ENCODE assay signal across 25 cellular contexts in the genomic region with DNA sequence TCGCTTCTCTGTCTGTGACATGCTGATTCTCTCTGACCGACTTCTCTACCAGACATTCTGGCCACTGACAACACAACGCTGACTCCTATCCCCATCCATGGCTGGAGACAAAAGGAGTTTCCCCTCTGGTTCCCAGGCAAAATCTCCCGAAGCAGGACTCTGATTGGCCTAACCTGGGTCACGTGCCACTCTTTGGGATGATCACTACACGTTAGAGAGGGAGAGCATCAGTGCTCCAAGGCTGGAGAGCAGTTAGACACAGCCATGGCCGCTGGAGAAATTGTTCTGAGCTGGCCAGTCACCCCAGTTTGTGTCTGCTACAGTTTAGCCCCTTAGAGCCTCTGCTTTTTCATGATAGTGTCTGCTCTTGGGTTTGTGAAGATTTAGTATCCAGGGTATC. TPM values are rescaled to one million over a fixed set of nuclear protein-coding genes. Genes with fewer than 3 reads are reported as not detected.
DNase-seq lines count a peak whose midpoint lies in the region; ATAC-seq, FAIRE-seq and TF ChIP-seq lines count a peak whose summit lies in the region.
"Had no signal": no experiment of that assay in that cellular context is flagged by ENCODE, and none has a peak within 500 bp of the region (broad histone marks: within the 10 kb centered on the region; RNA-seq: fewer than 3 reads in every experiment).

No MANE protein-coding gene starts in this region.

- H3K4me2 ChIP-seq in K562 (ENCODE audit: insufficient read depth, low read length), result no peak overlapping the region

- H2AFZ ChIP-seq in K562 (ENCODE audit: low read depth, low read length), result no peak overlapping the region

- H3K4me1 ChIP-seq in K562 (replicated peaks in 1 of 2; ENCODE audit: control insufficient read depth in 2 of 2, insufficient read depth in 2 of 2, low read length in 2 of 2), result peaks cover 19 to 21% of the 10 kb centered on the region in 2 experiments

- H3K27ac ChIP-seq in K562 (ENCODE audit: extremely low read depth, low read depth, low read length), result no peak overlapping the region
- H3K27ac ChIP-seq: HL-60 had no signal

- in situ Hi-C loops in K562 (cut with MboI), result no loop called here

- TF ChIP-seq EP300 in Ishikawa (IDR thresholded peaks at IDR 0.05; ENCODE audit: borderline replicate concordance) (no peak), K562 (IDR thresholded peaks at IDR 0.05; ENCODE audit: low read length) (no peak)

- no TSS peak for BruUV-seq in K562 (replicated peaks; lab: Mats Ljungman, UMichigan)

- H3K79me2 ChIP-seq in K562 (ENCODE audit: control insufficient read depth, insufficient read depth, low read length), result peaks cover 9% of the 10 kb centered on the region

- TF ChIP-seq CTCF in K562 (IDR thresholded peaks at IDR 0.05 in 2 of 3, conservative IDR thresholded peaks at IDR 0.05 in 1 of 3; ENCODE audit: insufficient read depth in 2 of 3, low read depth in 1 of 3, low read length in 3 of 3) (no peak), glutamatergic neuron (IDR thresholded peaks at IDR 0.05; ENCODE audit: partially characterized antibody, unreplicated experiment) (no peak)

- peak overlapping the region in 1 of 2 experiments; percentile 51; a peak in 1 of 4 replicates for H3K9ac ChIP-seq in K562 (ENCODE audit: insufficient read depth in 1 of 2, low read depth in 2 of 2, low read length in 2 of 2)

- no peak overlapping the region for H3K4me3 ChIP-seq in K562

- H3K9me3 ChIP-seq in K562 (replicated peaks; ENCODE audit: control insufficient read depth, insufficient read depth, low read depth, low read length), result no peaks in the 10 kb centered on the region
- H3K9me3 ChIP-seq: BE2C had no signal

- H3K27me3 Mint-ChIP-seq in glutamatergic neuron (ENCODE audit: unreplicated experiment), result peaks cover 16% of the 10 kb centered on the region
- H3K27me3 Mint-ChIP-seq: CD4-positive, CD25-positive, alpha-beta regulatory T cell had no signal

- 71% methylated on average over 7 of the region's 7 CpGs for WGBS in K562 (ENCODE audit: insufficient coverage, low coverage, missing lambda C conversion rate)

- intact Hi-C loops in K562 (cut with micrococcal nuclease), result no loop called here

- no peak for TF ChIP-seq POLR2A in K562 (conservative IDR thresholded peaks at IDR 0.05)

- POLR2A ChIA-PET in K562 (lab: Yijun Ruan, JAX), result interaction anchor here (1.3 kb wide), 1 partner anchor 8 kb away, joined by 4 read pairs; no protein-coding TSS in a partner anchor

- H3K9me1 ChIP-seq in K562 (ENCODE audit: control insufficient read depth, insufficient read depth, low read length), result peaks cover 4% of the 10 kb centered on the region

- peaks cover 34% of the 10 kb centered on the region for H3K4me1 Mint-ChIP-seq in glutamatergic neuron (ENCODE audit: low read depth, unreplicated experiment)
- H3K4me1 Mint-ChIP-seq: CD4-positive, CD25-positive, alpha-beta regulatory T cell had no signal

- DNase-seq in K562 (ENCODE audit: extremely low read depth in 1 of 4, low spot score in 3 of 4), result peak in 1 of 4 experiments; percentile 32
- DNase-seq in glutamatergic neuron, result no peak
- no peak for DNase-seq in activated naive CD4-positive, alpha-beta T cell treated with anti-CD3 and anti-CD28 coated beads, Interleukin-2, amount 50 U/mL, for 72 hours (ENCODE audit: low spot score in 2 of 2)
- DNase-seq: ACHN; BE2C; C1 segment of cervical spinal cord; CD4-positive, CD25-positive, alpha-beta regulatory T cell; CD8-positive, alpha-beta memory T cell; COR-L47; DMS 273 treated with DMSO at 0.1 percent for 48 hours; DMS53; DND-41; EL; GOT3; H9; IMR-90; KG1 had no signal

- H3K27ac Mint-ChIP-seq in glutamatergic neuron (ENCODE audit: unreplicated experiment), result peak overlapping the region; percentile 45
- peak overlapping the region in 1 of 2 donors; percentile 40 for H3K27ac Mint-ChIP-seq in activated naive CD4-positive, alpha-beta T cell treated with anti-CD3 and anti-CD28 coated beads, Interleukin-2, amount 50 U/mL, for 72 hours

- no peak for TF ChIP-seq RAD21 in Ishikawa (IDR thresholded peaks at IDR 0.05; ENCODE audit: low read depth)
- TF ChIP-seq RAD21 in K562 (CRISPR knock-in tag; conservative IDR thresholded peaks at IDR 0.05 in 1 of 2, IDR thresholded peaks at IDR 0.05 in 1 of 2), result no peak

- ATAC-seq in K562, result no peak
- ATAC-seq in activated naive CD4-positive, alpha-beta T cell treated with anti-CD3 and anti-CD28 coated beads, Interleukin-2, amount 50 U/mL, for 72 hours, result no peak
- no peak for ATAC-seq in GM21381 (IDR thresholded peaks at IDR 0.05; ENCODE audit: unreplicated experiment)
- ATAC-seq in HG03442 (IDR thresholded peaks at IDR 0.05; ENCODE audit: unreplicated experiment), result no peak

- H3K9me3 Mint-ChIP-seq in glutamatergic neuron (ENCODE audit: unreplicated experiment), result peaks cover 12% of the 10 kb centered on the region
- H3K9me3 Mint-ChIP-seq in activated naive CD4-positive, alpha-beta T cell treated with anti-CD3 and anti-CD28 coated beads, Interleukin-2, amount 50 U/mL, for 72 hours, result no peaks in the 10 kb centered on the region
- H3K9me3 Mint-ChIP-seq: CD4-positive, CD25-positive, alpha-beta regulatory T cell; CD8-positive, alpha-beta memory T cell; H9 had no signal

- no peaks in the 10 kb centered on the region for H3K27me3 ChIP-seq in K562 (ENCODE audit: control insufficient read depth in 2 of 2, insufficient read depth in 2 of 2, low read length in 2 of 2)
- H3K27me3 ChIP-seq: BE2C had no signal

- no peaks in the 10 kb centered on the region for H4K20me1 ChIP-seq in K562 (replicated peaks; ENCODE audit: control insufficient read depth, insufficient read depth, low read length)

- H3K4me3 Mint-ChIP-seq in glutamatergic neuron (ENCODE audit: unreplicated experiment), result no peak overlapping the region
- H3K4me3 Mint-ChIP-seq: CD4-positive, CD25-positive, alpha-beta regulatory T cell; CD8-positive, alpha-beta memory T cell; H9 had no signal

- no peaks in the 10 kb centered on the region for H3K36me3 Mint-ChIP-seq in glutamatergic neuron (ENCODE audit: unreplicated experiment)
- H3K36me3 Mint-ChIP-seq in activated naive CD4-positive, alpha-beta T cell treated with anti-CD3 and anti-CD28 coated beads, Interleukin-2, amount 50 U/mL, for 72 hours, result no peaks in the 10 kb centered on the region
- H3K36me3 Mint-ChIP-seq: CD4-positive, CD25-positive, alpha-beta regulatory T cell; CD8-positive, alpha-beta memory T cell had no signal

- no peak for FAIRE-seq in K562 (lab: Jason Lieb, UNC)
- FAIRE-seq: GM12892, GM18507, HTR-8/SVneo had no signal

- H3K36me3 ChIP-seq in K562 (ENCODE audit: control insufficient read depth, insufficient read depth, low read length), result peaks cover 71% of the 10 kb centered on the region; the same call in 2 of the 3 replicates
- H3K36me3 ChIP-seq: BE2C had no signal

- CTCF ChIA-PET in K562 (lab: Yijun Ruan, JAX; ENCODE audit: low intra/inter-chr PET ratio), result no interaction called here

TF ChIP-seq in Ishikawa, 13 proteins besides CTCF, POLR2A, EP300 and RAD21:
- peak; percentile 61 for TF ChIP-seq USF1 (IDR thresholded peaks at IDR 0.05)
- TF ChIP-seq TCF12 (IDR thresholded peaks at IDR 0.05; ENCODE audit: low read depth), result no peak

TF ChIP-seq in K562, 482 proteins besides CTCF, POLR2A, EP300 and RAD21 (continues in another document):
- TF ChIP-seq ZBTB5 (IDR thresholded peaks at IDR 0.05) (no peak), USF1 (CRISPR knock-in tag; IDR thresholded peaks at IDR 0.05) (0 out of 2 replicates have a peak, but pooled peaks have one; percentile 53)

RNA-seq across cellular contexts. Expression of gene ADAMTS14, which starts 38.9 kb away (rescaled TPM):
- 66.8 and 209 TPM in 2 replicates for total RNA-seq in K562 (2011; cell fraction: chromatin; rRNA removed; ENCODE audit: low replicate concordance)
- total RNA-seq in K562 (2011; cell fraction: nucleolus; rRNA removed), result 115 and 150 TPM in 2 replicates
- total RNA-seq in K562 (2011; cell fraction: nucleoplasm; rRNA removed), result 67.9 and 80.6 TPM in 2 replicates
- 15.9 and 23.8 TPM in 2 replicates for total RNA-seq in K562 (2014; rRNA removed)
- total RNA-seq in K562 (2014; rRNA removed; fragmentation: Illumina TruSeq; extraction: Trizol), result 4.3 and 6.3 TPM in 2 replicates
- total RNA-seq in K562 (2015; rRNA removed; fragmentation: Illumina TruSeq; extraction: Trizol), result 15.3 and 15.4 TPM in 2 replicates
- 30.4 and 31.7 TPM in 2 replicates for total RNA-seq in K562 (2021)
- 37.4 and 45.4 TPM in 2 replicates for polyA plus RNA-seq in K562 (2011; rRNA removed)
- 27.2 and 39.3 TPM in 2 replicates for polyA plus RNA-seq in K562 (2011; cell fraction: cytosol; rRNA removed)
- 187 and 443 TPM in 2 replicates for polyA plus RNA-seq in K562 (2011; cell fraction: nucleus; rRNA removed)
- polyA plus RNA-seq in K562 (2012), result 30.9 and 86.2 TPM in 2 replicates
- polyA plus RNA-seq in K562 (2014; fragmentation: Illumina TruSeq; extraction: Trizol), result 20.3 and 24.1 TPM in 2 replicates
- polyA plus RNA-seq in K562 (2014; fragmentation: Nextera tagmentation; extraction: Ambion mirVana), result under 1 TPM; 0.04 to 0.27 TPM
- 32.7 and 35.9 TPM in 2 replicates for polyA plus RNA-seq in K562 (2014; rRNA removed)
- polyA minus RNA-seq in K562 (2011; rRNA and poly(A)+ RNA removed), result 8.4 and 15.8 TPM in 2 replicates
- polyA minus RNA-seq in K562 (2011; cell fraction: cytosol; rRNA and poly(A)+ RNA removed), result 15.8 and 16.4 TPM in 2 replicates
- 55.8 and 81.5 TPM in 2 replicates for polyA minus RNA-seq in K562 (2011; cell fraction: nucleus; rRNA and poly(A)+ RNA removed)
- total RNA-seq in glutamatergic neuron (ENCODE audit: unreplicated experiment), result 29.8 TPM
- total RNA-seq in activated naive CD4-positive, alpha-beta T cell treated with anti-CD3 and anti-CD28 coated beads, Interleukin-2, amount 50 U/mL, for 72 hours, result under 1 TPM; 0.11 to 0.16 TPM
- total RNA-seq: A172; CD4-positive, CD25-positive, alpha-beta regulatory T cell; CD8-positive, alpha-beta memory T cell had no signal
- polyA plus RNA-seq: CD4-positive, CD25-positive, alpha-beta regulatory T cell had no signal

Comparison
In these comparisons a context has a peak if more than half of its experiments do, and no peak if none do; other contexts are left out.
1. RNA of gene ADAMTS14, which starts 38.9 kb away (total RNA-seq): 29.8 TPM in glutamatergic neuron (single experiment) and 4.3 to 209 TPM in K562; 0.11 to 0.16 TPM in activated naive CD4-positive, alpha-beta T cell treated with anti-CD3 and anti-CD28 coated beads, Interleukin-2, amount 50 U/mL, for 72 hours; every median in the first group is over 4 times any median in the second.